ENCODE assay signal across 18 cellular contexts in the genomic region with DNA sequence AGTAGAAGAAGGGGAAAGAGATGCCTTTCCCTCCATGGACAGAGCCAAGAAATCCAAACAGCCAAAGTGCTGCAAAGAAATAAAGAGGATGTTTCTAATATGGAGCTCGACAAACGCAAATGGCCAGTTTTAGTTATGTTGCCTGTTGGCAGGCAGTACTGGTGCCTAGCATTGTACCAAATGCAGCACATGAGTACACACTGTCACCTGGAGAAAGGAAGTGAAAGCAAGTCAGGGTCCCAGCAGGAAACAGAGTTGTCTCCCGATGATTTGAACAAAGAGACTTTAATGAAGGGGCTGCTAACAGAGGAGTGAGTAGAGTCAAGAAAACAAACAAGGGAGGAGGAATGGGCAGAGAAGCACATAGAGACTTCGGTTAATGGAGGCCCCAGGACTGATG.
DNase-seq lines count a peak whose midpoint lies in the region; ATAC-seq, FAIRE-seq and TF ChIP-seq lines count a peak whose summit lies in the region.
"Had no signal": no experiment of that assay in that cellular context is flagged by ENCODE, and none has a peak within 500 bp of the region (broad histone marks: within the 10 kb centered on the region; RNA-seq: fewer than 3 reads in every experiment).

No MANE protein-coding gene starts in this region.

- H3K4me1 Mint-ChIP-seq in stimulated activated naive B cell treated with anti-CD40 and anti-IgM and Interleukin-4, amounts not matched to agents 10 μg/mL and 1 μg/mL and 100 μg/mL, for 72 hours = peaks cover 9 to 25% of the 10 kb centered on the region in 2 donors
- no peaks in the 10 kb centered on the region for H3K4me1 Mint-ChIP-seq in activated T-cell treated with anti-CD3 and anti-CD28 coated beads, Interleukin-2, amount 50 U/mL, for 4 hours (ENCODE audit: low read depth)

- H3K4me2 ChIP-seq in DOHH2 (ENCODE audit: low read length) (peak overlapping the region; percentile 29), H1 (ENCODE audit: insufficient read depth in 1 of 2, low read depth in 2 of 2, low read length in 2 of 2) (no peak overlapping the region)
- H3K4me2 ChIP-seq: A549 had no signal

- H2BK15ac ChIP-seq in H1 (ENCODE audit: low read length) = no peak overlapping the region

- POLR2A ChIA-PET in H1 (lab: Charles Lee; ENCODE audit: partially characterized antibody) = no interaction called here

- DNase-seq in H1 (ENCODE audit: low read depth in 1 of 2, low spot score in 2 of 2) (no peak), foreskin melanocyte (no peak), NCI-H526 (lab: John Stamatoyannopoulos, UW) (no peak)
- no peak for DNase-seq in stimulated activated naive B cell treated with anti-CD40 and anti-IgM and Interleukin-4, amounts not matched to agents 10 μg/mL and 1 μg/mL and 100 μg/mL, for 72 hours
- DNase-seq in activated T-cell treated with anti-CD3 and anti-CD28 coated beads, Interleukin-2, amount 50 U/mL, for 4 hours = no peak
- DNase-seq: CD8-positive, alpha-beta T cell; COR-L47; DMS153; DMS79 treated with DMSO at 0.1 percent for 48 hours; GF-D8; GM23248; H9 had no signal

- no peak overlapping the region for H2AK5ac ChIP-seq in H1 (ENCODE audit: low read depth, low read length)

- H3K9me3 ChIP-seq in DOHH2 (ENCODE audit: control insufficient read depth, insufficient read depth, low read length) (no peaks in the 10 kb centered on the region), KOPT-K1 (ENCODE audit: insufficient read depth, low read length, poor library complexity, severe bottlenecking) (peaks cover 18% of the 10 kb centered on the region), H1 (ENCODE audit: insufficient read depth in 2 of 2, low read depth in 1 of 2, low read length in 1 of 2) (no peaks in the 10 kb centered on the region)
- H3K9me3 ChIP-seq: A549 had no signal

- TF ChIP-seq RAD21 in H1 (IDR thresholded peaks at IDR 0.05 in 1 of 2, conservative IDR thresholded peaks at IDR 0.05 in 1 of 2; ENCODE audit: low read depth in 2 of 2, low read length in 2 of 2) = no peak

- no peak overlapping the region for H3K18ac ChIP-seq in H1 (ENCODE audit: extremely low read depth, low read length)

- H3K4me3 ChIP-seq in DOHH2 (ENCODE audit: low read length) (no peak overlapping the region), H1 (ENCODE audit: extremely low read depth in 1 of 4, insufficient read depth in 2 of 4, low read depth in 3 of 4, low read length in 4 of 4) (no peak overlapping the region)
- H3K4me3 ChIP-seq: A549, GM23248 had no signal

- TF ChIP-seq CTCF in DOHH2 (IDR thresholded peaks at IDR 0.05; ENCODE audit: low read depth, low read length, poor library complexity, severe bottlenecking) (no peak), H1 (IDR thresholded peaks at IDR 0.05; ENCODE audit: control extremely low read depth in 1 of 3, insufficient read depth in 1 of 3, low read depth in 1 of 3, low read length in 3 of 3) (no peak)

- H4K20me1 ChIP-seq in DOHH2 (ENCODE audit: control insufficient read depth, insufficient read depth, low read depth, low read length) = no peaks in the 10 kb centered on the region
- no peaks in the 10 kb centered on the region for H4K20me1 ChIP-seq in H1 (replicated peaks in 1 of 2; ENCODE audit: control insufficient read depth in 1 of 2, insufficient read depth in 2 of 2, low read length in 2 of 2)

- no peak overlapping the region for H2BK20ac ChIP-seq in H1 (ENCODE audit: low read length)

- H2BK5ac ChIP-seq in H1 (ENCODE audit: low read depth, low read length) = no peak overlapping the region

- no peak overlapping the region for H3K4ac ChIP-seq in H1 (replicated peaks; ENCODE audit: insufficient read length, low read depth, low read length)

- H2AFZ ChIP-seq in H1 (ENCODE audit: low read length) = peak overlapping the region; percentile 45
- H2AFZ ChIP-seq: GM23248 had no signal

- no peak overlapping the region for H2BK120ac ChIP-seq in H1 (replicated peaks; ENCODE audit: low read depth, low read length)

- no peak for TF ChIP-seq POLR2A in H1 (IDR thresholded peaks at IDR 0.05; ENCODE audit: control extremely low read depth in 1 of 2, low read depth in 2 of 2, low read length in 2 of 2)

- no peak overlapping the region for H3K27ac Mint-ChIP-seq in stimulated activated naive B cell treated with anti-CD40 and anti-IgM and Interleukin-4, amounts not matched to agents 10 μg/mL and 1 μg/mL and 100 μg/mL, for 72 hours
- H3K27ac Mint-ChIP-seq: CD8-positive, alpha-beta T cell; H9; IgD-negative memory B cell had no signal

- no peak overlapping the region for H4K8ac ChIP-seq in H1 (ENCODE audit: extremely low read depth, insufficient read depth, low read length)

- H3K9me3 Mint-ChIP-seq in stimulated activated naive B cell treated with anti-CD40 and anti-IgM and Interleukin-4, amounts not matched to agents 10 μg/mL and 1 μg/mL and 100 μg/mL, for 72 hours = peaks cover 6 to 7% of the 10 kb centered on the region in 2 donors
- peaks cover 3% of the 10 kb centered on the region for H3K9me3 Mint-ChIP-seq in activated T-cell treated with anti-CD3 and anti-CD28 coated beads, Interleukin-2, amount 50 U/mL, for 4 hours
- H3K9me3 Mint-ChIP-seq: H9 had no signal

- peaks cover 0 to 5% of the 10 kb centered on the region in 2 donors for H3K36me3 Mint-ChIP-seq in stimulated activated naive B cell treated with anti-CD40 and anti-IgM and Interleukin-4, amounts not matched to agents 10 μg/mL and 1 μg/mL and 100 μg/mL, for 72 hours
- H3K36me3 Mint-ChIP-seq in activated T-cell treated with anti-CD3 and anti-CD28 coated beads, Interleukin-2, amount 50 U/mL, for 4 hours (ENCODE audit: insufficient read depth) = no peaks in the 10 kb centered on the region
- H3K36me3 Mint-ChIP-seq: CD14-positive monocyte; CD8-positive, alpha-beta T cell had no signal

- CTCF ChIA-PET in H1 (lab: Charles Lee; ENCODE audit: partially characterized antibody) = interaction anchor here (0.6 to 1.7 kb wide), 5 partner anchors 20 to 566 kb away, joined by 3 to 4 read pairs (median 3); no protein-coding TSS in a partner anchor

- no peak overlapping the region for H2BK12ac ChIP-seq in H1 (ENCODE audit: low read depth, low read length)

- H3K27ac ChIP-seq in DOHH2 (ENCODE audit: low read depth, low read length) (no peak overlapping the region), KOPT-K1 (ENCODE audit: low read depth, low read length, poor library complexity, severe bottlenecking) (peak overlapping the region; percentile 40), H1 (ENCODE audit: low read depth, low read length) (no peak overlapping the region)
- H3K27ac ChIP-seq: A549, GM23248 had no signal

- no peak overlapping the region for H4K5ac ChIP-seq in H1 (ENCODE audit: insufficient read length, low read depth, low read length)

- H3F3A ChIP-seq in DOHH2 (ENCODE audit: control insufficient read depth, insufficient read depth) = no peaks in the 10 kb centered on the region

- no peak overlapping the region for H4K91ac ChIP-seq in H1 (replicated peaks; ENCODE audit: insufficient read length, low read length)

- H3K36me3 ChIP-seq in DOHH2 (ENCODE audit: control insufficient read depth, low read length) (no peaks in the 10 kb centered on the region), KOPT-K1 (ENCODE audit: insufficient read depth, low read length) (no peaks in the 10 kb centered on the region), H1 (ENCODE audit: control insufficient read depth in 2 of 4, insufficient read depth in 4 of 4, low read length in 3 of 4) (no peaks in the 10 kb centered on the region)

- H3K4me3 Mint-ChIP-seq in stimulated activated naive B cell treated with anti-CD40 and anti-IgM and Interleukin-4, amounts not matched to agents 10 μg/mL and 1 μg/mL and 100 μg/mL, for 72 hours = no peak overlapping the region
- no peak overlapping the region for H3K4me3 Mint-ChIP-seq in activated T-cell treated with anti-CD3 and anti-CD28 coated beads, Interleukin-2, amount 50 U/mL, for 4 hours
- H3K4me3 Mint-ChIP-seq: CD14-positive monocyte; CD8-positive, alpha-beta T cell; H9 had no signal

- H3K4me1 ChIP-seq in DOHH2 (ENCODE audit: control insufficient read depth, low read length) (peaks cover 9% of the 10 kb centered on the region), H1 (replicated peaks in 1 of 4; ENCODE audit: control insufficient read depth in 3 of 4, insufficient read depth in 4 of 4, low read length in 3 of 4) (no peaks in the 10 kb centered on the region)
- H3K4me1 ChIP-seq: A549 had no signal

- H3K9me2 ChIP-seq in DOHH2 (replicated peaks; ENCODE audit: control insufficient read depth, low read length) = no peaks in the 10 kb centered on the region

- WGBS in H1 (ENCODE audit: extremely low coverage in 1 of 2, insufficient coverage in 1 of 2, insufficient read length in 1 of 2, insufficient replicate concordance in 2 of 2, low coverage in 1 of 2, low lambda C conversion rate in 2 of 2, missing lambda C conversion rate in 1 of 2), 2 experiments = 94% methylated on average over 4 of the region's 4 CpGs; no CpG with 5 or more reads in 1 of the 2 experiments

- H3K23ac ChIP-seq in H1 (ENCODE audit: insufficient read length) = no peak overlapping the region

- no peak for TF ChIP-seq EP300 in H1 (IDR thresholded peaks at IDR 0.05; ENCODE audit: borderline replicate concordance in 1 of 2, low read depth in 2 of 2, low read length in 2 of 2)

- H3K79me1 ChIP-seq in H1 (ENCODE audit: low read depth, low read length) = no peaks in the 10 kb centered on the region

- no peak for FAIRE-seq in H1 (lab: Jason Lieb, UNC)
- FAIRE-seq: A549, D721Med had no signal

- H3K79me2 ChIP-seq in DOHH2 (ENCODE audit: control insufficient read depth, low read length) = no peaks in the 10 kb centered on the region
- no peaks in the 10 kb centered on the region for H3K79me2 ChIP-seq in H1 (ENCODE audit: control insufficient read depth in 1 of 2, insufficient read depth in 2 of 2, low read length in 2 of 2)

- no peaks in the 10 kb centered on the region for H3K27me3 ChIP-seq in DOHH2 (ENCODE audit: control insufficient read depth, low read length)
- H3K27me3 ChIP-seq in H1 (replicated peaks in 1 of 4; ENCODE audit: control insufficient read depth in 3 of 4, extremely low read depth in 1 of 4, insufficient read depth in 3 of 4, low read length in 3 of 4) = no peaks in the 10 kb centered on the region

- no peaks in the 10 kb centered on the region for H3K23me2 ChIP-seq in H1 (ENCODE audit: low read depth, low read length)

- H3K9ac ChIP-seq in H1 (replicated peaks in 1 of 4; ENCODE audit: extremely low read depth in 1 of 4, low read depth in 3 of 4, low read length in 3 of 4) = no peak overlapping the region
- H3K9ac ChIP-seq: GM23248 had no signal

- peak; percentile 47 to 63 for ATAC-seq in stimulated activated naive B cell treated with anti-CD40 and anti-IgM and Interleukin-4, amounts not matched to agents 10 μg/mL and 1 μg/mL and 100 μg/mL, for 72 hours (replicated peaks)
- no peak for ATAC-seq in activated T-cell treated with anti-CD3 and anti-CD28 coated beads, Interleukin-2, amount 50 U/mL, for 4 hours
- ATAC-seq: A549; CD8-positive, alpha-beta T cell had no signal

- H3K56ac ChIP-seq in H1 (replicated peaks; ENCODE audit: insufficient read length, low read depth, low read length) = no peak overlapping the region

- H3K27me3 Mint-ChIP-seq in stimulated activated naive B cell treated with anti-CD40 and anti-IgM and Interleukin-4, amounts not matched to agents 10 μg/mL and 1 μg/mL and 100 μg/mL, for 72 hours = peaks cover 0 to 5% of the 10 kb centered on the region in 2 donors
- H3K27me3 Mint-ChIP-seq in activated T-cell treated with anti-CD3 and anti-CD28 coated beads, Interleukin-2, amount 50 U/mL, for 4 hours (ENCODE audit: low read depth) = no peaks in the 10 kb centered on the region

- H3K14ac ChIP-seq in H1 (ENCODE audit: insufficient read length) = no peak overlapping the region

Comparison
In these comparisons a context has a peak if more than half of its experiments do, and no peak if none do; other contexts are left out.
1. ATAC-seq: peak in stimulated activated naive B cell treated with anti-CD40 and anti-IgM and Interleukin-4, amounts not matched to agents 10 μg/mL and 1 μg/mL and 100 μg/mL, for 72 hours (2 of 2); none in activated T-cell treated with anti-CD3 and anti-CD28 coated beads, Interleukin-2, amount 50 U/mL, for 4 hours (0 of 2).